In genomic region chr3:13171704-13172643, GRCh38 we compare ENCODE assay signal across 22 cellular contexts.
"Had no signal": no experiment of that assay in that cellular context is flagged by ENCODE, and none has a peak within 500 bp of the region (broad histone marks: within the 10 kb centered on the region; RNA-seq: fewer than 3 reads in every experiment).

No MANE protein-coding gene starts in this region.

- H3K4me3 ChIP-seq: coronary artery, left ventricle myocardium inferior, lung, right atrium auricular region, stomach, thoracic aorta had no signal

- DNase-seq: effector CD4-positive, alpha-beta T cell; endodermal cell; erythroblast; foreskin keratinocyte; immature natural killer cell; kidney; left cardiac atrium; left ventricle myocardium inferior; mesenchymal stem cell; naive thymus-derived CD4-positive, alpha-beta T cell; nephron progenitor cell; small intestine; stimulated activated CD4-positive, alpha-beta T cell treated with anti-CD3 and anti-CD28 coated beads, Interleukin-12 subunit alpha, Interleukin-12 subunit beta, amount 100 ng/mL, for 4 hours; stomach; substantia nigra; trophoblast cell had no signal

- H3K36me3 ChIP-seq: left ventricle myocardium inferior, neutrophil, right atrium auricular region, stomach, thoracic aorta had no signal

- H3K27me3 ChIP-seq: neutrophil, right atrium auricular region, stomach had no signal

- FAIRE-seq: endothelial cell of umbilical vein, kidney, small intestine had no signal

- H3K9me3 ChIP-seq: left ventricle myocardium inferior, neutrophil, stomach, thoracic aorta had no signal

- ATAC-seq: foreskin keratinocyte; left cardiac atrium; naive thymus-derived CD4-positive, alpha-beta T cell had no signal

- H3K4me1 ChIP-seq: foreskin keratinocyte, left ventricle myocardium inferior, right atrium auricular region, stomach had no signal

- H3K27ac ChIP-seq: coronary artery, foreskin keratinocyte, left ventricle myocardium inferior, neutrophil, right atrium auricular region, stomach, thoracic aorta had no signal
